ENCODE assay signal across 1 cellular context in the genomic region with DNA sequence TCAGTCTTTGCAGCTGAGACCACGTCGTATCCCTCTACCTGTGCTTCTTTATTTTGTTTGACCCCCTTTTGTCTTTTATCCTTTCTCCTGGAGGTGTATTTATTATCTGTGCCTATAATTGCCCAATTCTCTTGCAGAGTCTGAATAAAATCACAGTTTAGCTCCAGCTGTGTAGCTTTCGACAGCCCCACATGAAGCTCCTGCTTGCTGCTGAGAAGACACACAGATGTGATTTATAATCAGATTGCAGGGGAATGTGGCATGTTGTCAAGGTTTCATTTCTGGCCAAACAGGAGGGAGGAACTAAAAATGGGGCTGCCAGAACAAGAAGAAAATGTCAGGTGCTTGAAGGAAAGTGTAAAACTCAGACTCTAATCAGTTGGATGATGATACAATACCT.
TF ChIP-seq lines count a peak whose summit lies in the region.

No MANE protein-coding gene starts in this region.

TF ChIP-seq in SK-N-SH treated with all-trans-retinoic acid at 6 μM for 48 hours, 23 proteins besides CTCF, POLR2A, EP300 and RAD21 (continued from another document):
- TF ChIP-seq, protein P1, sequence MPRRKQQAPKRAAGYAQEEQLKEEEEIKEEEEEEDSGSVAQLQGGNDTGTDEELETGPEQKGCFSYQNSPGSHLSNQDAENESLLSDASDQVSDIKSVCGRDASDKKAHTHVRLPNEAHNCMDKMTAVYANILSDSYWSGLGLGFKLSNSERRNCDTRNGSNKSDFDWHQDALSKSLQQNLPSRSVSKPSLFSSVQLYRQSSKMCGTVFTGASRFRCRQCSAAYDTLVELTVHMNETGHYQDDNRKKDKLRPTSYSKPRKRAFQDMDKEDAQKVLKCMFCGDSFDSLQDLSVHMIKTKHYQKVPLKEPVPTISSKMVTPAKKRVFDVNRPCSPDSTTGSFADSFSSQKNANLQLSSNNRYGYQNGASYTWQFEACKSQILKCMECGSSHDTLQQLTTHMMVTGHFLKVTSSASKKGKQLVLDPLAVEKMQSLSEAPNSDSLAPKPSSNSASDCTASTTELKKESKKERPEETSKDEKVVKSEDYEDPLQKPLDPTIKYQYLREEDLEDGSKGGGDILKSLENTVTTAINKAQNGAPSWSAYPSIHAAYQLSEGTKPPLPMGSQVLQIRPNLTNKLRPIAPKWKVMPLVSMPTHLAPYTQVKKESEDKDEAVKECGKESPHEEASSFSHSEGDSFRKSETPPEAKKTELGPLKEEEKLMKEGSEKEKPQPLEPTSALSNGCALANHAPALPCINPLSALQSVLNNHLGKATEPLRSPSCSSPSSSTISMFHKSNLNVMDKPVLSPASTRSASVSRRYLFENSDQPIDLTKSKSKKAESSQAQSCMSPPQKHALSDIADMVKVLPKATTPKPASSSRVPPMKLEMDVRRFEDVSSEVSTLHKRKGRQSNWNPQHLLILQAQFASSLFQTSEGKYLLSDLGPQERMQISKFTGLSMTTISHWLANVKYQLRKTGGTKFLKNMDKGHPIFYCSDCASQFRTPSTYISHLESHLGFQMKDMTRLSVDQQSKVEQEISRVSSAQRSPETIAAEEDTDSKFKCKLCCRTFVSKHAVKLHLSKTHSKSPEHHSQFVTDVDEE (CRISPR knock-in tag; IDR thresholded peaks at IDR 0.05): no peak
- TF ChIP-seq ZFP3 (CRISPR knock-in tag; IDR thresholded peaks at IDR 0.05) (no peak), CSDC2 (CRISPR knock-in tag; IDR thresholded peaks at IDR 0.05) (no peak), ZFP30 (CRISPR knock-in tag; IDR thresholded peaks at IDR 0.05) (no peak), ZC3H10 (CRISPR knock-in tag; IDR thresholded peaks at IDR 0.05) (no peak)
- TF ChIP-seq, protein P2, sequence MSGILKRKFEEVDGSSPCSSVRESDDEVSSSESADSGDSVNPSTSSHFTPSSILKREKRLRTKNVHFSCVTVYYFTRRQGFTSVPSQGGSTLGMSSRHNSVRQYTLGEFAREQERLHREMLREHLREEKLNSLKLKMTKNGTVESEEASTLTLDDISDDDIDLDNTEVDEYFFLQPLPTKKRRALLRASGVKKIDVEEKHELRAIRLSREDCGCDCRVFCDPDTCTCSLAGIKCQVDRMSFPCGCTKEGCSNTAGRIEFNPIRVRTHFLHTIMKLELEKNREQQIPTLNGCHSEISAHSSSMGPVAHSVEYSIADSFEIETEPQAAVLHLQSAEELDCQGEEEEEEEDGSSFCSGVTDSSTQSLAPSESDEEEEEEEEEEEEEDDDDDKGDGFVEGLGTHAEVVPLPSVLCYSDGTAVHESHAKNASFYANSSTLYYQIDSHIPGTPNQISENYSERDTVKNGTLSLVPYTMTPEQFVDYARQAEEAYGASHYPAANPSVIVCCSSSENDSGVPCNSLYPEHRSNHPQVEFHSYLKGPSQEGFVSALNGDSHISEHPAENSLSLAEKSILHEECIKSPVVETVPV (CRISPR knock-in tag; IDR thresholded peaks at IDR 0.05): no peak
- TF ChIP-seq, protein P3, sequence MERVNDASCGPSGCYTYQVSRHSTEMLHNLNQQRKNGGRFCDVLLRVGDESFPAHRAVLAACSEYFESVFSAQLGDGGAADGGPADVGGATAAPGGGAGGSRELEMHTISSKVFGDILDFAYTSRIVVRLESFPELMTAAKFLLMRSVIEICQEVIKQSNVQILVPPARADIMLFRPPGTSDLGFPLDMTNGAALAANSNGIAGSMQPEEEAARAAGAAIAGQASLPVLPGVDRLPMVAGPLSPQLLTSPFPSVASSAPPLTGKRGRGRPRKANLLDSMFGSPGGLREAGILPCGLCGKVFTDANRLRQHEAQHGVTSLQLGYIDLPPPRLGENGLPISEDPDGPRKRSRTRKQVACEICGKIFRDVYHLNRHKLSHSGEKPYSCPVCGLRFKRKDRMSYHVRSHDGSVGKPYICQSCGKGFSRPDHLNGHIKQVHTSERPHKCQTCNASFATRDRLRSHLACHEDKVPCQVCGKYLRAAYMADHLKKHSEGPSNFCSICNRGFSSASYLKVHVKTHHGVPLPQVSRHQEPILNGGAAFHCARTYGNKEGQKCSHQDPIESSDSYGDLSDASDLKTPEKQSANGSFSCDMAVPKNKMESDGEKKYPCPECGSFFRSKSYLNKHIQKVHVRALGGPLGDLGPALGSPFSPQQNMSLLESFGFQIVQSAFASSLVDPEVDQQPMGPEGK (CRISPR knock-in tag; IDR thresholded peaks at IDR 0.05; ENCODE audit: borderline replicate concordance): no peak
